In genomic region chr4:3762753-3763511, GRCh38 we compare ENCODE assay signal across 20 cellular contexts. TPM values are rescaled to one million over a fixed set of nuclear protein-coding genes. Genes with fewer than 3 reads are reported as not detected.
DNase-seq lines count a peak whose midpoint lies in the region; ATAC-seq and TF ChIP-seq lines count a peak whose summit lies in the region.
"Had no signal": no experiment of that assay in that cellular context is flagged by ENCODE, and none has a peak within 500 bp of the region (broad histone marks: within the 10 kb centered on the region; RNA-seq: fewer than 3 reads in every experiment).

No MANE protein-coding gene starts in this region.

- no peak overlapping the region for H3K27ac ChIP-seq in BLaER1 treated with 17β-estradiol and CSF1 and Interleukin-3, amounts not matched to agents 10 nM and 100 nM
- H3K27ac ChIP-seq in VCaP (peak overlapping the region; percentile 39), hepatocyte (no peak overlapping the region)
- H3K27ac ChIP-seq: PC-9, SJSA1 had no signal

- H3K9ac ChIP-seq in BLaER1 treated with 17β-estradiol and CSF1 and Interleukin-3, amounts not matched to agents 10 nM and 100 nM = no peak overlapping the region

- no peaks in the 10 kb centered on the region for H3K79me2 ChIP-seq in hepatocyte

- H3K36me3 Mint-ChIP-seq in stimulated activated naive B cell treated with anti-CD40 and anti-IgM and Interleukin-4, amounts not matched to agents 10 μg/mL and 1 μg/mL and 100 μg/mL, for 72 hours = peaks cover 0 to 1% of the 10 kb centered on the region in 2 donors

- ATAC-seq in stimulated activated naive B cell treated with anti-CD40 and anti-IgM and Interleukin-4, amounts not matched to agents 10 μg/mL and 1 μg/mL and 100 μg/mL, for 72 hours (replicated peaks) = no peak

- H3K9me3 ChIP-seq in BLaER1 treated with 17β-estradiol and CSF1 and Interleukin-3, amounts not matched to agents 10 nM and 100 nM (replicated peaks in 1 of 11) = no peaks in the 10 kb centered on the region
- H3K9me3 ChIP-seq in hepatocyte (ENCODE audit: low read depth) = no peaks in the 10 kb centered on the region

- peaks cover 2 to 15% of the 10 kb centered on the region in 2 donors for H3K4me1 Mint-ChIP-seq in stimulated activated naive B cell treated with anti-CD40 and anti-IgM and Interleukin-4, amounts not matched to agents 10 μg/mL and 1 μg/mL and 100 μg/mL, for 72 hours

- H2AFZ ChIP-seq in hepatocyte = no peak overlapping the region
- H2AFZ ChIP-seq: PC-9 had no signal

- no peak overlapping the region for H3K4me3 ChIP-seq in BLaER1 treated with 17β-estradiol and CSF1 and Interleukin-3, amounts not matched to agents 10 nM and 100 nM
- no peak overlapping the region for H3K4me3 ChIP-seq in hepatocyte
- H3K4me3 ChIP-seq: PC-9, SJSA1 had no signal

- H3K36me3 ChIP-seq in BLaER1 treated with 17β-estradiol and CSF1 and Interleukin-3, amounts not matched to agents 10 nM and 100 nM = no peaks in the 10 kb centered on the region
- H3K36me3 ChIP-seq in hepatocyte (replicated peaks; ENCODE audit: insufficient read depth, low read depth) = no peaks in the 10 kb centered on the region
- H3K36me3 ChIP-seq: SJSA1 had no signal

- no peak overlapping the region for H3K4me3 Mint-ChIP-seq in stimulated activated naive B cell treated with anti-CD40 and anti-IgM and Interleukin-4, amounts not matched to agents 10 μg/mL and 1 μg/mL and 100 μg/mL, for 72 hours
- H3K4me3 Mint-ChIP-seq: CD4-positive, alpha-beta T cell; HFFc6 had no signal

- H3K27me3 Mint-ChIP-seq in stimulated activated naive B cell treated with anti-CD40 and anti-IgM and Interleukin-4, amounts not matched to agents 10 μg/mL and 1 μg/mL and 100 μg/mL, for 72 hours = peaks cover 19 to 37% of the 10 kb centered on the region in 2 donors

- peak; percentile 55 to 60 for DNase-seq in Kasumi-1 (lab: John Stamatoyannopoulos, UW)
- DNase-seq in stimulated activated naive B cell treated with anti-CD40 and anti-IgM and Interleukin-4, amounts not matched to agents 10 μg/mL and 1 μg/mL and 100 μg/mL, for 72 hours = no peak
- no peak for DNase-seq in hepatocyte (ENCODE audit: low spot score)
- no peak for DNase-seq in globus pallidus (ENCODE audit: low spot score)
- no peak for DNase-seq in mucosa of gallbladder (ENCODE audit: low spot score)
- DNase-seq: ACHN; AML-193; CD4-positive, alpha-beta T cell; EL; HFFc6; KG1; NCI-H1417; NCI-H187 treated with DMSO at 0.1 percent for 48 hours; NCI-H446; NCI-H748 treated with DMSO at 0.1 percent for 48 hours; PC-9 had no signal

- H3K27me3 ChIP-seq in BLaER1 treated with 17β-estradiol and CSF1 and Interleukin-3, amounts not matched to agents 10 nM and 100 nM = peaks cover 18 to 32% (median 27%) of the 10 kb centered on the region in 11 experiments; a peak in 21 of 22 replicates
- peaks cover 24% of the 10 kb centered on the region for H3K27me3 ChIP-seq in hepatocyte

- H3K9me3 Mint-ChIP-seq in stimulated activated naive B cell treated with anti-CD40 and anti-IgM and Interleukin-4, amounts not matched to agents 10 μg/mL and 1 μg/mL and 100 μg/mL, for 72 hours = no peaks in the 10 kb centered on the region
- H3K9me3 Mint-ChIP-seq: CD4-positive, alpha-beta T cell had no signal

- H3K4me1 ChIP-seq in BLaER1 treated with 17β-estradiol and CSF1 and Interleukin-3, amounts not matched to agents 10 nM and 100 nM = peaks cover 29 to 45% (median 40%) of the 10 kb centered on the region in 10 experiments
- no peaks in the 10 kb centered on the region for H3K4me1 ChIP-seq in hepatocyte (ENCODE audit: insufficient read depth)
- H3K4me1 ChIP-seq: SJSA1 had no signal

- peak overlapping the region; percentile 28 for H3K27ac Mint-ChIP-seq in stimulated activated naive B cell treated with anti-CD40 and anti-IgM and Interleukin-4, amounts not matched to agents 10 μg/mL and 1 μg/mL and 100 μg/mL, for 72 hours
- H3K27ac Mint-ChIP-seq: CD4-positive, alpha-beta T cell; HFFc6 had no signal

- peak overlapping the region; percentile 56 to 96 (median 73) for H3K4me2 ChIP-seq in BLaER1 treated with 17β-estradiol and CSF1 and Interleukin-3, amounts not matched to agents 10 nM and 100 nM
- H3K4me2 ChIP-seq in hepatocyte = no peak overlapping the region
- H3K4me2 ChIP-seq: PC-9 had no signal

- WGBS in hepatocyte (ENCODE audit: low lambda C conversion rate, missing lambda C conversion rate) = 90% methylated on average over 23 of the region's 24 CpGs

- peaks cover 0 to 49% (median 17%) of the 10 kb centered on the region in 11 experiments; a peak in 14 of 22 replicates for H4K20me1 ChIP-seq in BLaER1 treated with 17β-estradiol and CSF1 and Interleukin-3, amounts not matched to agents 10 nM and 100 nM
- H4K20me1 ChIP-seq in hepatocyte (ENCODE audit: insufficient read depth, poor library complexity, severe bottlenecking) = peaks cover 2% of the 10 kb centered on the region

- TF ChIP-seq CTCF in VCaP (conservative IDR thresholded peaks at IDR 0.05) (no peak), hepatocyte (IDR thresholded peaks at IDR 0.05; ENCODE audit: poor library complexity) (no peak)

- no peaks in the 10 kb centered on the region for H3K9me2 ChIP-seq in hepatocyte (replicated peaks; ENCODE audit: insufficient read depth)

RNA-seq across cellular contexts. Expression of gene ADRA2C, which starts 3.3 kb away (rescaled TPM):
- total RNA-seq in hepatocyte (4.9 and 6.3 TPM in 2 replicates), mucosa of gallbladder (6.4 TPM)
- 7.7 and 11.0 TPM in 2 replicates for polyA plus RNA-seq in hepatocyte
- total RNA-seq: CD4-positive, alpha-beta T cell; M059J; PC-9; SJSA1 had no signal

Comparison
In these comparisons a context has a peak if more than half of its experiments do, and no peak if none do; other contexts are left out.
1. DNase-seq: peak in Kasumi-1 (2 of 2); none in stimulated activated naive B cell treated with anti-CD40 and anti-IgM and Interleukin-4, amounts not matched to agents 10 μg/mL and 1 μg/mL and 100 μg/mL, for 72 hours (single experiment), hepatocyte (single experiment), globus pallidus (single experiment) and mucosa of gallbladder (single experiment).